ENCODE assay signal across 3 cellular contexts in genomic region chr2:168167511-168168263, GRCh38.
TF ChIP-seq lines count a peak whose summit lies in the region.

No MANE protein-coding gene starts in this region.

TF ChIP-seq in HepG2, 621 proteins besides CTCF, POLR2A, EP300 and RAD21:
- TF ChIP-seq RCOR2 (CRISPR knock-in tag; IDR thresholded peaks at IDR 0.05) (no peak), ATF1 (CRISPR knock-in tag; IDR thresholded peaks at IDR 0.05) (0 out of 2 replicates have a peak, but pooled peaks have one; percentile 2), ZNF761 (CRISPR knock-in tag; conservative IDR thresholded peaks at IDR 0.05) (no peak), TEF (CRISPR knock-in tag; IDR thresholded peaks at IDR 0.05) (0 out of 2 replicates have a peak, but pooled peaks have one; percentile 23), CREB1 (IDR thresholded peaks at IDR 0.05) (no peak), CREB1 (CRISPR knock-in tag; IDR thresholded peaks at IDR 0.05) (peak; percentile 5), THAP8 (CRISPR knock-in tag; IDR thresholded peaks at IDR 0.05; ENCODE audit: borderline replicate concordance) (no peak), TBX3 (IDR thresholded peaks at IDR 0.05; ENCODE audit: borderline replicate concordance) (no peak), PTBP1 (IDR thresholded peaks at IDR 0.05; ENCODE audit: low read depth, low read length, poor library complexity, severe bottlenecking) (no peak)

TF ChIP-seq in IMR-90, 13 proteins besides CTCF, POLR2A, EP300 and RAD21:
- no peak for TF ChIP-seq CHD1 (IDR thresholded peaks at IDR 0.05; ENCODE audit: low read depth, low read length)
- TF ChIP-seq ELK1 (IDR thresholded peaks at IDR 0.05; ENCODE audit: borderline replicate concordance, low read depth, low read length): no peak
- TF ChIP-seq FOS (IDR thresholded peaks at IDR 0.05; ENCODE audit: low read depth, low read length): no peak
- no peak for TF ChIP-seq MXI1 (IDR thresholded peaks at IDR 0.05; ENCODE audit: borderline replicate concordance, low read depth, low read length)
- TF ChIP-seq MAFK (IDR thresholded peaks at IDR 0.05; ENCODE audit: low read depth, low read length): no peak
- no peak for TF ChIP-seq NFE2L2 (IDR thresholded peaks at IDR 0.05; ENCODE audit: low read depth, low read length)
- TF ChIP-seq USF2 (IDR thresholded peaks at IDR 0.05; ENCODE audit: low read depth, low read length): no peak
- no peak for TF ChIP-seq SMC3 (IDR thresholded peaks at IDR 0.05; ENCODE audit: low read depth, low read length)

TF ChIP-seq in K562, 482 proteins besides CTCF, POLR2A, EP300 and RAD21:
- no peak for TF ChIP-seq CTBP1 (IDR thresholded peaks at IDR 0.05; ENCODE audit: borderline replicate concordance)
- TF ChIP-seq ZNF280B (CRISPR knock-in tag; IDR thresholded peaks at IDR 0.05): no peak
- TF ChIP-seq CREB3 (tag; conservative IDR thresholded peaks at IDR 0.05; ENCODE audit: low read depth): no peak
- TF ChIP-seq RBM25 (IDR thresholded peaks at IDR 0.05; ENCODE audit: low read depth, low read length, severe bottlenecking): peak; percentile 49
- TF ChIP-seq CBX8 (IDR thresholded peaks at IDR 0.05; ENCODE audit: borderline replicate concordance, extremely low read depth, low read depth, low read length, poor library complexity, severe bottlenecking): no peak
- TF ChIP-seq EGR1 (conservative IDR thresholded peaks at IDR 0.05): no peak
- TF ChIP-seq RHOXF2B (CRISPR knock-in tag; conservative IDR thresholded peaks at IDR 0.05): no peak
- TF ChIP-seq ZNF239 (CRISPR knock-in tag; IDR thresholded peaks at IDR 0.05): peak; percentile 97
- no peak for TF ChIP-seq PTTG1 (tag; IDR thresholded peaks at IDR 0.05; ENCODE audit: low read depth)
